Comparison of ENCODE assay signal across 30 cellular contexts in genomic region chr1:12776801-12777557, GRCh38. TPM values are rescaled to one million over a fixed set of nuclear protein-coding genes. Genes with fewer than 3 reads are reported as not detected.
"Had no signal": no experiment of that assay in that cellular context is flagged by ENCODE, and none has a peak within 500 bp of the region (broad histone marks: within the 10 kb centered on the region; RNA-seq: fewer than 3 reads in every experiment).

No MANE protein-coding gene starts in this region.

- ATAC-seq: gastrocnemius medialis; left colon; lower lobe of right lung; natural killer cell; pancreas; right cardiac atrium; stimulated activated naive B cell treated with anti-CD40 and anti-IgM and Interleukin-4, amounts not matched to agents 10 μg/mL and 1 μg/mL and 100 μg/mL, for 72 hours had no signal

- H3K27ac Mint-ChIP-seq: dendritic cell treated with granulocyte-macrophage colony-stimulating factor and Interleukin-4, amounts not matched to agents 40 ng/mL and 50 ng/mL, for 4 days; natural killer cell; progenitor cell of endocrine pancreas; stimulated activated naive B cell treated with anti-CD40 and anti-IgM and Interleukin-4, amounts not matched to agents 10 μg/mL and 1 μg/mL and 100 μg/mL, for 72 hours; stimulated activated naive CD8-positive, alpha-beta T cell treated with anti-CD3 and anti-CD28 coated beads, Interleukin-15, Interleukin-2, amounts not matched to agents 100 ng/mL and 50 ng/mL, for 24 hours had no signal

- H3K9me3 Mint-ChIP-seq: central memory CD8-positive, alpha-beta T cell; dendritic cell treated with granulocyte-macrophage colony-stimulating factor and Interleukin-4, amounts not matched to agents 40 ng/mL and 50 ng/mL, for 4 days; natural killer cell; stimulated activated naive B cell treated with anti-CD40 and anti-IgM and Interleukin-4, amounts not matched to agents 10 μg/mL and 1 μg/mL and 100 μg/mL, for 72 hours; stimulated activated naive CD8-positive, alpha-beta T cell treated with anti-CD3 and anti-CD28 coated beads, Interleukin-15, Interleukin-2, amounts not matched to agents 100 ng/mL and 50 ng/mL, for 24 hours had no signal

- H3K4me3 Mint-ChIP-seq: central memory CD8-positive, alpha-beta T cell; dendritic cell treated with granulocyte-macrophage colony-stimulating factor and Interleukin-4, amounts not matched to agents 40 ng/mL and 50 ng/mL, for 4 days; natural killer cell; stimulated activated naive B cell treated with anti-CD40 and anti-IgM and Interleukin-4, amounts not matched to agents 10 μg/mL and 1 μg/mL and 100 μg/mL, for 72 hours; stimulated activated naive CD8-positive, alpha-beta T cell treated with anti-CD3 and anti-CD28 coated beads, Interleukin-15, Interleukin-2, amounts not matched to agents 100 ng/mL and 50 ng/mL, for 24 hours had no signal

- H3K27me3 ChIP-seq: colonic mucosa, gastrocnemius medialis, pancreas, sigmoid colon, tibial nerve, upper lobe of left lung had no signal

- H3K36me3 Mint-ChIP-seq: natural killer cell; stimulated activated naive B cell treated with anti-CD40 and anti-IgM and Interleukin-4, amounts not matched to agents 10 μg/mL and 1 μg/mL and 100 μg/mL, for 72 hours had no signal

- H3K27ac ChIP-seq: colonic mucosa, gastrocnemius medialis, left ventricle myocardium inferior, lower lobe of right lung, pancreas, sigmoid colon, thoracic aorta, tibial nerve, upper lobe of left lung had no signal

- H3K4me3 ChIP-seq: colonic mucosa, gastrocnemius medialis, left ventricle myocardium inferior, lower lobe of right lung, pancreas, sigmoid colon, thoracic aorta, tibial nerve, upper lobe of left lung had no signal

- DNase-seq: colonic mucosa; effector CD8-positive, alpha-beta T cell; foreskin fibroblast; gastrocnemius medialis; head of caudate nucleus; left colon; left ventricle myocardium inferior; lower lobe of right lung; natural killer cell; occipital lobe; pancreas; right cardiac atrium; sigmoid colon; stimulated activated CD4-positive, alpha-beta T cell treated with anti-CD3 and anti-CD28 coated beads, Interleukin-4, amount 100 ng/mL, for 4 hours; stimulated activated naive B cell treated with anti-CD40 and anti-IgM and Interleukin-4, amounts not matched to agents 10 μg/mL and 1 μg/mL and 100 μg/mL, for 72 hours; upper lobe of left lung had no signal

- H3K4me1 ChIP-seq: colonic mucosa, gastrocnemius medialis, left ventricle myocardium inferior, lower lobe of right lung, pancreas, sigmoid colon, tibial nerve, upper lobe of left lung had no signal

- H3K9me3 ChIP-seq: colonic mucosa, gastrocnemius medialis, lower lobe of right lung, pancreas, sigmoid colon, thoracic aorta, upper lobe of left lung had no signal

- H3K4me1 Mint-ChIP-seq: central memory CD8-positive, alpha-beta T cell; natural killer cell; stimulated activated naive B cell treated with anti-CD40 and anti-IgM and Interleukin-4, amounts not matched to agents 10 μg/mL and 1 μg/mL and 100 μg/mL, for 72 hours had no signal

- H3K36me3 ChIP-seq: colonic mucosa, gastrocnemius medialis, left ventricle myocardium inferior, lower lobe of right lung, pancreas, sigmoid colon, thoracic aorta, tibial nerve, upper lobe of left lung had no signal

RNA-seq across cellular contexts. Expression of gene PRAMEF12, which starts 3.4 kb away (rescaled TPM):
- total RNA-seq: chondrocyte, colonic mucosa, endothelial cell of umbilical vein, gastrocnemius medialis, glomerular endothelial cell, left colon, left ventricle myocardium inferior, lower lobe of right lung, mononuclear cell, natural killer cell, occipital lobe, pancreas, progenitor cell of endocrine pancreas, right cardiac atrium, sigmoid colon, skeletal muscle tissue, thoracic aorta, tibial nerve, upper lobe of left lung had no signal
- polyA plus RNA-seq: endothelial cell of umbilical vein, esophagus, neural cell, pancreas, right cardiac atrium, sigmoid colon had no signal

RNA-seq across cellular contexts. Expression of gene PRAMEF1, which starts 14.2 kb away (rescaled TPM):
- total RNA-seq: chondrocyte, colonic mucosa, endothelial cell of umbilical vein, gastrocnemius medialis, glomerular endothelial cell, kidney epithelial cell, left colon, left ventricle myocardium inferior, lower lobe of right lung, mononuclear cell, natural killer cell, occipital lobe, pancreas, progenitor cell of endocrine pancreas, right cardiac atrium, sigmoid colon, skeletal muscle tissue, thoracic aorta, tibial nerve, upper lobe of left lung had no signal
- polyA plus RNA-seq: endothelial cell of umbilical vein, esophagus, neural cell, pancreas, right cardiac atrium, sigmoid colon had no signal

RNA-seq across cellular contexts. Expression of gene CFAP107, which starts 31.0 kb away (rescaled TPM):
- total RNA-seq: chondrocyte, colonic mucosa, endothelial cell of umbilical vein, gastrocnemius medialis, glomerular endothelial cell, kidney epithelial cell, left colon, left ventricle myocardium inferior, mononuclear cell, natural killer cell, occipital lobe, right cardiac atrium, sigmoid colon, thoracic aorta, tibial nerve had no signal
- polyA plus RNA-seq: endothelial cell of umbilical vein, esophagus, neural cell, right cardiac atrium had no signal

RNA-seq across cellular contexts. Expression of gene PRAMEF11, which starts 54.2 kb away (rescaled TPM):
- total RNA-seq: chondrocyte, colonic mucosa, endothelial cell of umbilical vein, gastrocnemius medialis, glomerular endothelial cell, kidney epithelial cell, left colon, left ventricle myocardium inferior, lower lobe of right lung, mononuclear cell, natural killer cell, occipital lobe, pancreas, progenitor cell of endocrine pancreas, right cardiac atrium, sigmoid colon, skeletal muscle tissue, thoracic aorta, tibial nerve, upper lobe of left lung had no signal
- polyA plus RNA-seq: endothelial cell of umbilical vein, esophagus, neural cell, pancreas, right cardiac atrium, sigmoid colon had no signal
